25 cellular contexts compared by ENCODE assay signal in genomic region chr9:68905129-68905528, GRCh38.
DNase-seq lines count a peak whose midpoint lies in the region; ATAC-seq and TF ChIP-seq lines count a peak whose summit lies in the region.
"Had no signal": no experiment of that assay in that cellular context is flagged by ENCODE, and none has a peak within 500 bp of the region (broad histone marks: within the 10 kb centered on the region; RNA-seq: fewer than 3 reads in every experiment).

No MANE protein-coding gene starts in this region.

- peak; percentile 14 to 24 for DNase-seq in AML-193 (lab: John Stamatoyannopoulos, UW)
- DNase-seq in MV-4-11 (lab: John Stamatoyannopoulos, UW): peak; percentile 53
- no peak for DNase-seq in endothelial cell (ENCODE audit: low spot score)
- DNase-seq in NCI-H748 (lab: John Stamatoyannopoulos, UW; ENCODE audit: unreplicated experiment): no peak
- DNase-seq: activated CD4-positive, alpha-beta T cell treated with anti-CD3 and anti-CD28 coated beads for 48 hours; anterior cingulate cortex; CD4-positive, alpha-beta memory T cell; effector CD4-positive, alpha-beta T cell; erythroblast; mammary epithelial cell; NCI-H1105; NCI-H1930; NCI-H2227 treated with DMSO at 0.1 percent for 48 hours; NCI-H748 treated with DMSO at 0.1 percent for 48 hours; posterior cingulate gyrus; right lobe of liver; stimulated activated CD4-positive, alpha-beta T cell treated with anti-CD3 and anti-CD28 coated beads, Interleukin-4, amount 100 ng/mL, for 4 hours; stimulated activated naive CD4-positive, alpha-beta T cell had no signal

- peaks cover 7% of the 10 kb centered on the region for H3K36me3 Mint-ChIP-seq in endothelial cell (ENCODE audit: low read depth, unreplicated experiment)
- H3K36me3 Mint-ChIP-seq: activated naive CD8-positive, alpha-beta T cell; CD4-positive, alpha-beta memory T cell had no signal

- no peaks in the 10 kb centered on the region for H3K9me3 Mint-ChIP-seq in endothelial cell (ENCODE audit: unreplicated experiment)
- H3K9me3 Mint-ChIP-seq: activated T-helper 17 cell treated with anti-CD3 and anti-CD28 coated beads, Interleukin-2, amount 50 U/mL, for 72 hours; CD4-positive, alpha-beta memory T cell; neural crest cell had no signal

- peak overlapping the region; percentile 42 for H3K4me3 Mint-ChIP-seq in endothelial cell (ENCODE audit: unreplicated experiment)
- H3K4me3 Mint-ChIP-seq: activated naive CD8-positive, alpha-beta T cell; activated T-helper 17 cell treated with anti-CD3 and anti-CD28 coated beads, Interleukin-2, amount 50 U/mL, for 72 hours; CD4-positive, alpha-beta memory T cell; neural crest cell had no signal

- ATAC-seq in GM21381 (IDR thresholded peaks at IDR 0.05; ENCODE audit: unreplicated experiment): no peak
- ATAC-seq in GM18517 (IDR thresholded peaks at IDR 0.05; ENCODE audit: unreplicated experiment): no peak

- TF ChIP-seq CTCF in C4-2B (conservative IDR thresholded peaks at IDR 0.05) (no peak), endothelial cell (IDR thresholded peaks at IDR 0.05; ENCODE audit: unreplicated experiment) (no peak)

- H3K27ac Mint-ChIP-seq in endothelial cell (ENCODE audit: unreplicated experiment): no peak overlapping the region
- H3K27ac Mint-ChIP-seq: activated naive CD8-positive, alpha-beta T cell; activated T-helper 17 cell treated with anti-CD3 and anti-CD28 coated beads, Interleukin-2, amount 50 U/mL, for 72 hours had no signal

- peaks cover 16% of the 10 kb centered on the region for H3K4me1 Mint-ChIP-seq in endothelial cell (ENCODE audit: unreplicated experiment)
- H3K4me1 Mint-ChIP-seq: activated T-helper 17 cell treated with anti-CD3 and anti-CD28 coated beads, Interleukin-2, amount 50 U/mL, for 72 hours; neural crest cell had no signal

- peak overlapping the region; percentile 37; the same call in 1 of the 2 replicates for H3K27ac ChIP-seq in C4-2B
- H3K27ac ChIP-seq: right lobe of liver, thoracic aorta had no signal

- no peaks in the 10 kb centered on the region for H3K27me3 Mint-ChIP-seq in endothelial cell (ENCODE audit: unreplicated experiment)
- H3K27me3 Mint-ChIP-seq: activated T-helper 17 cell treated with anti-CD3 and anti-CD28 coated beads, Interleukin-2, amount 50 U/mL, for 72 hours had no signal

Comparison
In these comparisons a context has a peak if more than half of its experiments do, and no peak if none do; other contexts are left out.
1. DNase-seq: peak in AML-193 (2 of 2) and MV-4-11 (single experiment); none in endothelial cell (single experiment) and NCI-H748 (single experiment).